Comparison of ENCODE assay signal across 1 cellular context in genomic region chr14:35807131-35807961, GRCh38.
A peak's percentile ranks its signal among the peaks of the same experiment; 100 is the strongest.
TF ChIP-seq lines count a peak whose summit lies in the region.

No MANE protein-coding gene starts in this region.

TF ChIP-seq in HepG2, 621 proteins besides CTCF, POLR2A, EP300 and RAD21 (continued from another document and continues in another):
- TF ChIP-seq AFF4 (CRISPR knock-in tag; IDR thresholded peaks at IDR 0.05) (no peak), ZNF230 (CRISPR knock-in tag; IDR thresholded peaks at IDR 0.05) (no peak), DRAP1 (CRISPR knock-in tag; IDR thresholded peaks at IDR 0.05) (peak; percentile 77), ZNF160 (CRISPR knock-in tag; IDR thresholded peaks at IDR 0.05) (no peak), BCLAF1 (IDR thresholded peaks at IDR 0.05) (no peak), ZMYM3 (CRISPR knock-in tag; IDR thresholded peaks at IDR 0.05) (peak; percentile 84; the same call in 1 of the 2 replicates), NR2F6 (IDR thresholded peaks at IDR 0.05) (peak; percentile 47; the same call in 1 of the 2 replicates), NR2F6 (CRISPR knock-in tag; IDR thresholded peaks at IDR 0.05) (peak; percentile 73; the same call in 1 of the 2 replicates), ZNF784 (CRISPR knock-in tag; IDR thresholded peaks at IDR 0.05; ENCODE audit: borderline replicate concordance) (no peak), NFE2L2 (IDR thresholded peaks at IDR 0.05; ENCODE audit: low read length) (no peak), SALL2 (CRISPR knock-in tag; IDR thresholded peaks at IDR 0.05) (no peak), MNT (IDR thresholded peaks at IDR 0.05) (no peak), KMT2B (CRISPR knock-in tag; IDR thresholded peaks at IDR 0.05) (peak; percentile 42; the same call in 1 of the 2 replicates), ZNF768 (CRISPR knock-in tag; IDR thresholded peaks at IDR 0.05) (no peak), ZBTB42 (CRISPR knock-in tag; IDR thresholded peaks at IDR 0.05) (no peak), POLR2AphosphoS2 (IDR thresholded peaks at IDR 0.05; ENCODE audit: low read depth, low read length) (no peak), SKIL (CRISPR knock-in tag; IDR thresholded peaks at IDR 0.05; ENCODE audit: borderline replicate concordance) (no peak), MLXIP (CRISPR knock-in tag; IDR thresholded peaks at IDR 0.05; ENCODE audit: borderline replicate concordance) (no peak), AHDC1 (CRISPR knock-in tag; IDR thresholded peaks at IDR 0.05; ENCODE audit: borderline replicate concordance) (peak; percentile 77; the same call in 1 of the 2 replicates), TOE1 (CRISPR knock-in tag; IDR thresholded peaks at IDR 0.05) (no peak), ZMYM4 (CRISPR knock-in tag; IDR thresholded peaks at IDR 0.05) (no peak), STAT5B (CRISPR knock-in tag; IDR thresholded peaks at IDR 0.05) (no peak), ZGPAT (CRISPR knock-in tag; IDR thresholded peaks at IDR 0.05) (peak; percentile 93), PRPF4 (IDR thresholded peaks at IDR 0.05; ENCODE audit: low read depth, low read length, poor library complexity, severe bottlenecking) (no peak), HNRNPLL (IDR thresholded peaks at IDR 0.05; ENCODE audit: low read depth, low read length, poor library complexity, severe bottlenecking) (no peak), GPN1 (CRISPR knock-in tag; IDR thresholded peaks at IDR 0.05; ENCODE audit: borderline replicate concordance) (no peak), TBX3 (IDR thresholded peaks at IDR 0.05; ENCODE audit: borderline replicate concordance) (peak; percentile 64; the same call in 1 of the 2 replicates), SOX13 (IDR thresholded peaks at IDR 0.05) (peak; percentile 37; the same call in 1 of the 2 replicates), SOX13 (CRISPR knock-in tag; conservative IDR thresholded peaks at IDR 0.05 in 1 of 2, IDR thresholded peaks at IDR 0.05 in 1 of 2) (peak in 1 of 2 experiments; percentile 93; a peak in 2 of 4 replicates), LCORL (IDR thresholded peaks at IDR 0.05) (0 out of 2 replicates have a peak, but pooled peaks have one; percentile 27), LCORL (CRISPR knock-in tag; IDR thresholded peaks at IDR 0.05) (peak; percentile 82), ZNF383 (CRISPR knock-in tag; IDR thresholded peaks at IDR 0.05; ENCODE audit: borderline replicate concordance) (no peak), GTF3A (CRISPR knock-in tag; conservative IDR thresholded peaks at IDR 0.05) (no peak), ZNF704 (CRISPR knock-in tag; IDR thresholded peaks at IDR 0.05; ENCODE audit: borderline replicate concordance) (no peak)
